Comparison of ENCODE assay signal across 18 cellular contexts in genomic region chr2:221468288-221468687, GRCh38.
"Had no signal": no experiment of that assay in that cellular context is flagged by ENCODE, and none has a peak within 500 bp of the region (broad histone marks: within the 10 kb centered on the region; RNA-seq: fewer than 3 reads in every experiment).

No MANE protein-coding gene starts in this region.

- H3K27me3 ChIP-seq: adrenal gland, breast epithelium, foreskin keratinocyte, hepatocyte, right atrium auricular region, thyroid gland had no signal

- H3K27ac Mint-ChIP-seq: activated naive CD4-positive, alpha-beta T cell treated with anti-CD3 and anti-CD28 coated beads, Interleukin-2, amount 50 U/mL, for 72 hours had no signal

- H3K4me2 ChIP-seq: hepatocyte had no signal

- FAIRE-seq: astrocyte had no signal

- H3K79me2 ChIP-seq: hepatocyte had no signal

- H3K27ac ChIP-seq: adrenal gland, epithelial cell of prostate, foreskin keratinocyte, hepatocyte, prostate gland had no signal

- DNase-seq: activated CD8-positive, alpha-beta memory T cell treated with anti-CD3 and anti-CD28 coated beads for 24 hours; activated CD8-positive, alpha-beta memory T cell treated with anti-CD3 and anti-CD28 coated beads, Interleukin-2, amount 50 U/mL, for 48 hours; activated effector memory CD4-positive, alpha-beta T cell treated with anti-CD3 and anti-CD28 coated beads, Interleukin-2, amount 50 U/mL, for 16 hours; activated T-cell treated with anti-CD3 and anti-CD28 coated beads, Interleukin-2, amount 50 U/mL, for 48 hours; adrenal gland; cerebellar nuclear complex; effector CD8-positive, alpha-beta T cell; stimulated activated CD4-positive, alpha-beta T cell treated with anti-CD3 and anti-CD28 coated beads, Interleukin-2, amount 100 ng/mL, for 24 hours; stimulated activated naive CD4-positive, alpha-beta T cell treated with Interleukin-2 at 50 U/mL for 16 hours had no signal

- H2AFZ ChIP-seq: hepatocyte had no signal

- H3K9me3 Mint-ChIP-seq: activated naive CD4-positive, alpha-beta T cell treated with anti-CD3 and anti-CD28 coated beads, Interleukin-2, amount 50 U/mL, for 72 hours had no signal

- H3K4me3 ChIP-seq: adrenal gland, breast epithelium, hepatocyte, prostate gland, right atrium auricular region, thyroid gland had no signal

- H3K4me1 ChIP-seq: adrenal gland, breast epithelium, foreskin keratinocyte, prostate gland had no signal

- H3K36me3 ChIP-seq: adrenal gland, breast epithelium, prostate gland, right atrium auricular region, thyroid gland had no signal

- ATAC-seq: activated naive CD4-positive, alpha-beta T cell treated with anti-CD3 and anti-CD28 coated beads, Interleukin-2, amount 50 U/mL, for 72 hours; foreskin keratinocyte had no signal

- H3K9me3 ChIP-seq: adrenal gland, breast epithelium, prostate gland, right atrium auricular region, thyroid gland had no signal
